2 cellular contexts compared by ENCODE assay signal in the genomic region with DNA sequence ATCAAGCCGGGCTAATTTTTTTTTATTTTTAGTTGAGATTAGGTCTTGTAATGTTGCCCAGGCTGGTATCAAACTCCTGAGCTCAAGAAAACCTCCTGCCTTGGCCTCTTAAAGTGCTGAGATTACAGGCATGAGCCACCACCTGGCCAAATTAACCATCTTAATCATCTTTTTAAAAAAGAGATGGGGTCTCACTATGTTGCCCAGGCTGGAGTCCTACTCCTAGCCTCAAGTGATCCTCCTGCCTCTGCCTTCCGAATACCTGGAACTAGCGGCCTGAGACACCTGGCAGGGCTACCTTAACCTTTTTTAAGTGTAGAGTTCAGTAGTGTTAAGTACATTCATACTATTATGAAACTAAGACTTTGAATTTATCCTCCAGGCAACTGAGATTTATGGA.
TF ChIP-seq lines count a peak whose summit lies in the region.

No MANE protein-coding gene starts in this region.

TF ChIP-seq in HepG2, 621 proteins besides CTCF, POLR2A, EP300 and RAD21:
- no peak for TF ChIP-seq ZNF256 (CRISPR knock-in tag; conservative IDR thresholded peaks at IDR 0.05)
- no peak for TF ChIP-seq ZNF232 (CRISPR knock-in tag; IDR thresholded peaks at IDR 0.05; ENCODE audit: borderline replicate concordance)
- no peak for TF ChIP-seq ZNF296 (CRISPR knock-in tag; conservative IDR thresholded peaks at IDR 0.05)
- TF ChIP-seq ZNF121 (CRISPR knock-in tag; IDR thresholded peaks at IDR 0.05): peak; percentile 86
- TF ChIP-seq ZBTB14 (CRISPR knock-in tag; IDR thresholded peaks at IDR 0.05): no peak
- TF ChIP-seq ZBTB25 (CRISPR knock-in tag; IDR thresholded peaks at IDR 0.05): no peak
- no peak for TF ChIP-seq KDM5B (CRISPR knock-in tag; IDR thresholded peaks at IDR 0.05; ENCODE audit: borderline replicate concordance)
- TF ChIP-seq YEATS2 (CRISPR knock-in tag; IDR thresholded peaks at IDR 0.05; ENCODE audit: borderline replicate concordance): no peak

TF ChIP-seq in SK-N-SH, 30 proteins besides CTCF, POLR2A, EP300 and RAD21:
- TF ChIP-seq GATA2 (CRISPR knock-in tag; IDR thresholded peaks at IDR 0.05): no peak
- TF ChIP-seq NFIC (IDR thresholded peaks at IDR 0.05; ENCODE audit: borderline replicate concordance): no peak
- TF ChIP-seq FOXM1 (IDR thresholded peaks at IDR 0.05; ENCODE audit: low read depth): no peak
- TF ChIP-seq REST (IDR thresholded peaks at IDR 0.05; ENCODE audit: low read depth, low read length): no peak
